28 cellular contexts compared by ENCODE assay signal in genomic region chr9:6270896-6271295, GRCh38. TPM values are rescaled to one million over a fixed set of nuclear protein-coding genes. Genes with fewer than 3 reads are reported as not detected.
DNase-seq lines count a peak whose midpoint lies in the region; ATAC-seq, FAIRE-seq and TF ChIP-seq lines count a peak whose summit lies in the region.
"Had no signal": no experiment of that assay in that cellular context is flagged by ENCODE, and none has a peak within 500 bp of the region (broad histone marks: within the 10 kb centered on the region; RNA-seq: fewer than 3 reads in every experiment).

No MANE protein-coding gene starts in this region.

- H3K18ac ChIP-seq in IMR-90 (ENCODE audit: low read depth, low read length) = 0 out of 2 replicates have a peak overlapping the region, but pooled peaks have one; percentile 32

- H3K27ac ChIP-seq in IMR-90 (ENCODE audit: insufficient read depth, low read length) = no peak overlapping the region
- peak overlapping the region; percentile 62 to 79 (median 77) for H3K27ac ChIP-seq in esophagus muscularis mucosa (replicated peaks in 1 of 4)
- H3K27ac ChIP-seq in pancreas = peak overlapping the region in 2 of 4 donors; percentile 11 to 81
- no peak overlapping the region for H3K27ac ChIP-seq in prostate gland
- H3K27ac ChIP-seq: A549; BLaER1 treated with 17β-estradiol and CSF1 and Interleukin-3, amounts not matched to agents 10 nM and 100 nM; SJCRH30 had no signal

- H2BK20ac ChIP-seq in IMR-90 (ENCODE audit: low read depth, low read length) = no peak overlapping the region

- H3K23ac ChIP-seq in IMR-90 (ENCODE audit: low read depth, low read length) = no peak overlapping the region

- no peaks in the 10 kb centered on the region for H3K79me1 ChIP-seq in IMR-90 (ENCODE audit: low read depth in 1 of 2, low read length in 2 of 2)

- BruUV-seq in IMR-90 (replicated peaks; lab: Mats Ljungman, UMichigan) = no TSS peak

- in situ Hi-C loops in IMR-90 (cut with MboI; ENCODE audit: low sequenced_read_pairs) = no loop called here

- CTCF ChIA-PET in IMR-90 (lab: Yijun Ruan, JAX) = interaction anchor here (0.6 kb wide), 1 partner anchor 19 kb away, joined by 3 read pairs; no protein-coding TSS in a partner anchor

- dilution Hi-C loops in IMR-90 (cut with HindIII; ENCODE audit: low sequenced_read_pairs, unreplicated experiment) = no loop called here

- H3K27me3 ChIP-seq in IMR-90 (ENCODE audit: control insufficient read depth, insufficient read depth, low read length) = peaks cover 13% of the 10 kb centered on the region
- no peaks in the 10 kb centered on the region for H3K27me3 ChIP-seq in bronchial epithelial cell (ENCODE audit: control insufficient read depth, insufficient read depth, low read length)
- H3K27me3 ChIP-seq in esophagus muscularis mucosa = no peaks in the 10 kb centered on the region
- H3K27me3 ChIP-seq in pancreas = no peaks in the 10 kb centered on the region
- no peaks in the 10 kb centered on the region for H3K27me3 ChIP-seq in prostate gland (replicated peaks; ENCODE audit: insufficient read depth)
- H3K27me3 ChIP-seq: BLaER1 treated with 17β-estradiol and CSF1 and Interleukin-3, amounts not matched to agents 10 nM and 100 nM; SJCRH30 had no signal

- no peak overlapping the region for H3K4me2 ChIP-seq in IMR-90 (ENCODE audit: low read depth, low read length)
- H3K4me2 ChIP-seq: A549; BLaER1 treated with 17β-estradiol and CSF1 and Interleukin-3, amounts not matched to agents 10 nM and 100 nM had no signal

- TF ChIP-seq POLR2A in IMR-90 (IDR thresholded peaks at IDR 0.05; ENCODE audit: low read depth, low read length) (no peak), esophagus muscularis mucosa (IDR thresholded peaks at IDR 0.05; ENCODE audit: low read depth) (no peak), prostate gland (IDR thresholded peaks at IDR 0.05) (no peak)

- H3K14ac ChIP-seq in IMR-90 (replicated peaks; ENCODE audit: low read depth, low read length) = no peak overlapping the region

- WGBS in IMR-90 (ENCODE audit: extremely low coverage in 2 of 2, insufficient read length in 1 of 2), 2 experiments = no CpG with 5 or more reads among the region's 1 CpG
- WGBS in esophagus muscularis mucosa = 50% methylated on average over 1 of the region's 1 CpG
- 23 to 35% methylated on average over 1 of the region's 1 CpG for WGBS in pancreas, 2 donors
- 83% methylated on average over 1 of the region's 1 CpG for WGBS in prostate gland

- H3K56ac ChIP-seq in IMR-90 (ENCODE audit: extremely low read depth, insufficient read depth, low read length) = no peak overlapping the region

- TF ChIP-seq EP300 in esophagus muscularis mucosa (IDR thresholded peaks at IDR 0.05) = no peak

- no peak for TF ChIP-seq RAD21 in IMR-90 (IDR thresholded peaks at IDR 0.05; ENCODE audit: low read length)

- H2AK9ac ChIP-seq in IMR-90 (replicated peaks; ENCODE audit: low read depth, low read length, poor library complexity) = no peak overlapping the region

- H3K36me3 ChIP-seq in IMR-90 (ENCODE audit: control insufficient read depth, insufficient read depth, low read length) (no peaks in the 10 kb centered on the region), bronchial epithelial cell (ENCODE audit: control insufficient read depth, insufficient read depth, low read length) (no peaks in the 10 kb centered on the region), esophagus muscularis mucosa (peaks cover 0 to 7% (median 2%) of the 10 kb centered on the region in 4 donors), pancreas (no peaks in the 10 kb centered on the region), prostate gland (no peaks in the 10 kb centered on the region)
- H3K36me3 ChIP-seq: BLaER1 treated with 17β-estradiol and CSF1 and Interleukin-3, amounts not matched to agents 10 nM and 100 nM; SJCRH30 had no signal

- no peak overlapping the region for H2AFZ ChIP-seq in IMR-90 (replicated peaks; ENCODE audit: low read length, poor library complexity)

- no peak overlapping the region for H4K91ac ChIP-seq in IMR-90 (ENCODE audit: insufficient read depth, low read depth, low read length)

- H3K4ac ChIP-seq in IMR-90 (ENCODE audit: low read depth, low read length) = no peak overlapping the region

- H4K5ac ChIP-seq in IMR-90 (ENCODE audit: low read depth, low read length) = no peak overlapping the region

- H3K9ac ChIP-seq in IMR-90 (ENCODE audit: low read depth, low read length) = no peak overlapping the region
- H3K9ac ChIP-seq: BLaER1 treated with 17β-estradiol and CSF1 and Interleukin-3, amounts not matched to agents 10 nM and 100 nM had no signal

- H2AK5ac ChIP-seq in IMR-90 (ENCODE audit: low read depth, low read length) = no peak overlapping the region; the same call in 1 of the 2 replicates

- FAIRE-seq in bronchial epithelial cell (lab: Jason Lieb, UNC) (peak; percentile 66), pancreas (lab: Jason Lieb, UNC) (no peak)
- FAIRE-seq: A549, D721Med, GM18507, H54, HTR-8/SVneo had no signal

- H3K4me1 ChIP-seq in IMR-90 (ENCODE audit: control insufficient read depth, insufficient read depth, low read length) = peaks cover 4% of the 10 kb centered on the region; the same call in 1 of the 2 replicates
- H3K4me1 ChIP-seq in esophagus muscularis mucosa = peaks cover 11 to 32% (median 28%) of the 10 kb centered on the region in 4 donors
- H3K4me1 ChIP-seq in pancreas = peaks cover 32 to 37% (median 34%) of the 10 kb centered on the region in 3 donors
- peaks cover 2% of the 10 kb centered on the region for H3K4me1 ChIP-seq in prostate gland (replicated peaks)
- H3K4me1 ChIP-seq: BLaER1 treated with 17β-estradiol and CSF1 and Interleukin-3, amounts not matched to agents 10 nM and 100 nM; SJCRH30 had no signal

- H4K8ac ChIP-seq in IMR-90 (ENCODE audit: low read depth in 2 of 2, low read length in 2 of 2) = no peak overlapping the region

- no peak overlapping the region for H3K4me3 ChIP-seq in IMR-90 (ENCODE audit: insufficient read depth, low read depth, low read length)
- H3K4me3 ChIP-seq in bronchial epithelial cell (ENCODE audit: low read depth, low read length) = no peak overlapping the region
- H3K4me3 ChIP-seq in esophagus muscularis mucosa = no peak overlapping the region
- H3K4me3 ChIP-seq in pancreas = no peak overlapping the region
- H3K4me3 ChIP-seq in prostate gland = no peak overlapping the region
- H3K4me3 ChIP-seq: A549; BLaER1 treated with 17β-estradiol and CSF1 and Interleukin-3, amounts not matched to agents 10 nM and 100 nM; SJCRH30 had no signal

- no peak overlapping the region for H2BK5ac ChIP-seq in IMR-90 (ENCODE audit: low read depth, low read length, poor library complexity, severe bottlenecking)

- no peaks in the 10 kb centered on the region for H4K20me1 ChIP-seq in IMR-90 (ENCODE audit: insufficient read depth, low read length)
- H4K20me1 ChIP-seq: BLaER1 treated with 17β-estradiol and CSF1 and Interleukin-3, amounts not matched to agents 10 nM and 100 nM had no signal

- H3K9me3 ChIP-seq in IMR-90 (ENCODE audit: control insufficient read depth, insufficient read depth, low read length) (no peaks in the 10 kb centered on the region), esophagus muscularis mucosa (no peaks in the 10 kb centered on the region), pancreas (no peaks in the 10 kb centered on the region), prostate gland (no peaks in the 10 kb centered on the region)
- H3K9me3 ChIP-seq: A549, SJCRH30 had no signal

- POLR2A ChIA-PET in IMR-90 (lab: Charles Lee; ENCODE audit: unreplicated experiment) = no interaction called here

- ATAC-seq in IMR-90 (ENCODE audit: low read depth) = no peak
- peak in 3 of 4 donors; percentile 3 to 32 (median 19) for ATAC-seq in pancreas
- ATAC-seq: A549, PC-3, SK-N-SH treated with all-trans-retinoic acid at 6 μM for 48 hours had no signal

- H2BK15ac ChIP-seq in IMR-90 (ENCODE audit: low read depth, low read length) = no peak overlapping the region

- TF ChIP-seq CTCF in IMR-90 (conservative IDR thresholded peaks at IDR 0.05; ENCODE audit: low read depth, low read length) (no peak), bronchial epithelial cell (IDR thresholded peaks at IDR 0.05; ENCODE audit: insufficient read depth, low read length, severe bottlenecking) (no peak), esophagus muscularis mucosa (IDR thresholded peaks at IDR 0.05) (no peak), pancreas (IDR thresholded peaks at IDR 0.05) (no peak), prostate gland (IDR thresholded peaks at IDR 0.05) (no peak)

- H2BK120ac ChIP-seq in IMR-90 (ENCODE audit: low read depth, low read length) = no peak overlapping the region

- no peaks in the 10 kb centered on the region for H3K9me1 ChIP-seq in IMR-90 (ENCODE audit: insufficient read depth, low read length)

- intact Hi-C loops in IMR-90 (cut with micrococcal nuclease) = no loop called here
- intact Hi-C loops in esophagus muscularis mucosa (cut with DNase I) = loop anchor here (5.0 kb wide), 1 partner anchor 54 kb away; the partner anchor contains the start of gene IL33
- intact Hi-C loops in pancreas (cut with DNase I) = no loop called here
- intact Hi-C loops in prostate gland (cut with DNase I) = loop anchor here (5.0 kb wide), 1 partner anchor 54 kb away; the partner anchor contains the start of gene IL33

- DNase-seq in IMR-90 (no peak), bronchial epithelial cell (ENCODE audit: low read depth) (peak; percentile 70), esophagus muscularis mucosa (ENCODE audit: extremely low spot score) (no peak), pancreas (peak in 1 of 6 donors; percentile 18), prostate gland (ENCODE audit: low spot score) (no peak), NCI-H1417 treated with DMSO at 0.1 percent for 48 hours (lab: John Stamatoyannopoulos, UW) (no peak), middle frontal gyrus (ENCODE audit: extremely low spot score, low spot score) (no peak)
- DNase-seq: AML-193; CD4-positive, alpha-beta T cell; KG1; MM.1S; NCI-H1436; NCI-H187; NCI-H2081 treated with DMSO at 0.1 percent for 48 hours; NCI-H2171; NCI-H345; NCI-H510A treated with DMSO at 0.1 percent for 48 hours; NCI-H774; NK-92 treated with Interleukin-12 subunit alpha and Interleukin-12 subunit beta, amount 100 ng/mL, for 24 hours; PC-3; SJCRH30 had no signal

RNA-seq across cellular contexts. Expression of gene IL33, which starts 55.3 kb away (rescaled TPM):
- total RNA-seq in IMR-90 (2012; rRNA removed) (not detected in 2 replicates), bronchial epithelial cell (1.0 and 2.4 TPM in 2 replicates), esophagus muscularis mucosa (100 to 1,000 TPM in 2 of 4 donors, 10 to 100 TPM in 2; 63.1 to 178 (median 104) TPM), pancreas (1 to 10 TPM; 1.7 to 5.7 (median 3.5) TPM), prostate gland (10 to 100 TPM; 11.6 to 13.8 TPM)
- polyA plus RNA-seq in IMR-90 (2012; rRNA removed) (not detected in 2 replicates), pancreas (1 to 10 TPM; 3.4 to 4.8 TPM)
- polyA plus RNA-seq in IMR-90 (2012; cell fraction: cytosol; rRNA removed) = not detected in 2 replicates
- 0.03 TPM in 1 of 2 replicates, not detected in the other for polyA plus RNA-seq in IMR-90 (2012; cell fraction: nucleus; rRNA removed; ENCODE audit: low replicate concordance)
- total RNA-seq: CD4-positive, alpha-beta T cell had no signal

RNA-seq across cellular contexts. Expression of gene TPD52L3, which starts 57.3 kb away (rescaled TPM):
- total RNA-seq in IMR-90 (2012; rRNA removed) (not detected in 2 replicates), bronchial epithelial cell (not detected in 2 replicates), esophagus muscularis mucosa (not detected), pancreas (not detected), prostate gland (1 to 10 TPM in 1 of 2 donors, not detected in 1; 8.4 TPM)
- polyA plus RNA-seq in IMR-90 (2012; rRNA removed) (not detected in 2 replicates), pancreas (not detected)
- polyA plus RNA-seq in IMR-90 (2012; cell fraction: cytosol; rRNA removed) = not detected in 2 replicates
- polyA plus RNA-seq in IMR-90 (2012; cell fraction: nucleus; rRNA removed; ENCODE audit: low replicate concordance) = not detected in 2 replicates
- total RNA-seq: CD4-positive, alpha-beta T cell; PC-3; SJCRH30 had no signal
- polyA plus RNA-seq: A549 had no signal

Comparison
In these comparisons a context has a peak if more than half of its experiments do, and no peak if none do; other contexts are left out.
1. H3K27ac ChIP-seq: peak in esophagus muscularis mucosa (4 of 4); none in IMR-90 (single experiment) and prostate gland (0 of 2).
2. RNA of gene IL33, which starts 55.3 kb away (total RNA-seq): 63.1 to 178 TPM in esophagus muscularis mucosa; 11.6 to 13.8 TPM in prostate gland, 1.7 to 5.7 TPM in pancreas, 1.0 to 2.4 TPM in bronchial epithelial cell and not detected in IMR-90; every median in the first group is over 4 times any median in the second.
3. intact Hi-C loops: an anchor here in esophagus muscularis mucosa (5.0 kb wide) and prostate gland (5.0 kb wide); none called in IMR-90 and pancreas.